In the genomic region with DNA sequence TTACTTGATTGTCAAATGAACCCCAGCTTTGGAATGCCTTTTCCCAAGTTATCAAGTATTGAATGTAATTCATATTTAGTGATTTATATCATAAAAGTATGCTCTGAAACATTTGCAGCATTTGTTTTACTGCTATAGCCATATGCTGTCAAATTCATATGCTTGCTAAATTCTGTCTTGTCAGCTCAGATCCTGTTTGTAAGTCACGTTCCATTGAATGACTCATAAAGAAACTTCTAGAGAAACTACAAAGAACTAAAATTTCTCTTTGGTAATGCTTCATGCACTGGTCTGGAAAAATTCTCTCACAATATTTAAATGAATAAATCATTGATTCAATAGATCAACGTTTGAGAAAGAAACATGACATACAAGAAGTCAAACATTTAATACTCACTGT, we compare ENCODE assay signal across 18 cellular contexts.
DNase-seq lines count a peak whose midpoint lies in the region; ATAC-seq and TF ChIP-seq lines count a peak whose summit lies in the region.
"Had no signal": no experiment of that assay in that cellular context is flagged by ENCODE, and none has a peak within 500 bp of the region (broad histone marks: within the 10 kb centered on the region; RNA-seq: fewer than 3 reads in every experiment).

No MANE protein-coding gene starts in this region.

- no peaks in the 10 kb centered on the region for H3K9me2 ChIP-seq in PC-3 (replicated peaks; ENCODE audit: low read length)

- H3K9ac ChIP-seq in PC-3 (ENCODE audit: low read length), result no peak overlapping the region
- H3K9ac ChIP-seq: BLaER1 had no signal

- no peak overlapping the region for H3K27ac ChIP-seq in PC-3 (ENCODE audit: low read length)
- H3K27ac ChIP-seq: BLaER1 had no signal

- POLR2A ChIA-PET in PC-3 (lab: Charles Lee; ENCODE audit: unreplicated experiment), result no interaction called here

- no TSS peak for BruUV-seq in PC-3 (replicated peaks; lab: Mats Ljungman, UMichigan)

- no peaks in the 10 kb centered on the region for H4K20me1 ChIP-seq in PC-3 (ENCODE audit: low read length)
- H4K20me1 ChIP-seq: BLaER1 had no signal

- H3F3A ChIP-seq in PC-3 (ENCODE audit: low read length, unreplicated experiment), result no peaks in the 10 kb centered on the region

- intact Hi-C loops in PC-3 (cut with micrococcal nuclease), result loop anchor here (10.0 kb wide), 1 partner anchor 213 kb away; no protein-coding TSS in a partner anchor

- peaks cover 11% of the 10 kb centered on the region for H3K4me1 ChIP-seq in PC-3 (ENCODE audit: insufficient read depth, low read length)
- H3K4me1 ChIP-seq: BLaER1 had no signal

- H3K4me3 ChIP-seq in PC-3 (ENCODE audit: low read length), result no peak overlapping the region
- H3K4me3 ChIP-seq: BLaER1, MG63 had no signal

- no peak overlapping the region for H2AFZ ChIP-seq in PC-3 (ENCODE audit: low read length)

- no peaks in the 10 kb centered on the region for H3K79me2 ChIP-seq in PC-3 (ENCODE audit: low read length)

- H3K27me3 ChIP-seq in PC-3 (ENCODE audit: low read length), result no peaks in the 10 kb centered on the region
- H3K27me3 ChIP-seq: BLaER1, MG63 had no signal

- DNase-seq in COLO829 (ENCODE audit: low spot score), result peak; percentile 35
- peak; percentile 6 for DNase-seq in PC-3
- peak; percentile 1 for DNase-seq in fibroblast of peridontal ligament (ENCODE audit: extremely low read depth)
- DNase-seq in NCI-H345 treated with DMSO at 0.1 percent for 48 hours (lab: John Stamatoyannopoulos, UW; ENCODE audit: unreplicated experiment), result no peak
- no peak for DNase-seq in activated naive CD4-positive, alpha-beta T cell (lab: John Stamatoyannopoulos, UW)
- DNase-seq in NCI-H2196 (lab: John Stamatoyannopoulos, UW; ENCODE audit: unreplicated experiment), result no peak
- DNase-seq: CD8-positive, alpha-beta memory T cell; DMS79 treated with DMSO at 0.1 percent for 48 hours; H9; MG63; NCI-H1092; NCI-H146; NCI-H2081 treated with DMSO at 0.1 percent for 48 hours; NCI-H524; SHP77 had no signal

- no peaks in the 10 kb centered on the region for H3K9me3 ChIP-seq in PC-3 (ENCODE audit: low read length)
- H3K9me3 ChIP-seq: BLaER1, MG63 had no signal

- TF ChIP-seq CTCF in PC-3 (conservative IDR thresholded peaks at IDR 0.05; ENCODE audit: low read depth, low read length), result no peak

- no peaks in the 10 kb centered on the region for H3K36me3 ChIP-seq in PC-3 (ENCODE audit: low read depth, low read length)
- H3K36me3 ChIP-seq: BLaER1, MG63 had no signal

- no peak overlapping the region for H3K4me2 ChIP-seq in PC-3 (ENCODE audit: low read length)
- H3K4me2 ChIP-seq: BLaER1 had no signal

- CTCF ChIA-PET in PC-3 (lab: Charles Lee), result no interaction called here

- ATAC-seq in GM21390 (IDR thresholded peaks at IDR 0.05; ENCODE audit: unreplicated experiment) (peak; percentile 52), PC-3 (no peak), HG03378 (IDR thresholded peaks at IDR 0.05; ENCODE audit: unreplicated experiment) (no peak)

Comparison
In these comparisons a context has a peak if more than half of its experiments do, and no peak if none do; other contexts are left out.
1. DNase-seq: peak in COLO829 (single experiment), PC-3 (single experiment) and fibroblast of peridontal ligament (single experiment); none in NCI-H345 treated with DMSO at 0.1 percent for 48 hours (single experiment), activated naive CD4-positive, alpha-beta T cell (0 of 4) and NCI-H2196 (single experiment).